Comparison of ENCODE assay signal across 1 cellular context in genomic region chr21:42040411-42041180, GRCh38.
TF ChIP-seq lines count a peak whose summit lies in the region.

No MANE protein-coding gene starts in this region.

TF ChIP-seq in Ishikawa, 13 proteins besides CTCF, POLR2A, EP300 and RAD21 (continued from another document):
- TF ChIP-seq, protein P1, sequence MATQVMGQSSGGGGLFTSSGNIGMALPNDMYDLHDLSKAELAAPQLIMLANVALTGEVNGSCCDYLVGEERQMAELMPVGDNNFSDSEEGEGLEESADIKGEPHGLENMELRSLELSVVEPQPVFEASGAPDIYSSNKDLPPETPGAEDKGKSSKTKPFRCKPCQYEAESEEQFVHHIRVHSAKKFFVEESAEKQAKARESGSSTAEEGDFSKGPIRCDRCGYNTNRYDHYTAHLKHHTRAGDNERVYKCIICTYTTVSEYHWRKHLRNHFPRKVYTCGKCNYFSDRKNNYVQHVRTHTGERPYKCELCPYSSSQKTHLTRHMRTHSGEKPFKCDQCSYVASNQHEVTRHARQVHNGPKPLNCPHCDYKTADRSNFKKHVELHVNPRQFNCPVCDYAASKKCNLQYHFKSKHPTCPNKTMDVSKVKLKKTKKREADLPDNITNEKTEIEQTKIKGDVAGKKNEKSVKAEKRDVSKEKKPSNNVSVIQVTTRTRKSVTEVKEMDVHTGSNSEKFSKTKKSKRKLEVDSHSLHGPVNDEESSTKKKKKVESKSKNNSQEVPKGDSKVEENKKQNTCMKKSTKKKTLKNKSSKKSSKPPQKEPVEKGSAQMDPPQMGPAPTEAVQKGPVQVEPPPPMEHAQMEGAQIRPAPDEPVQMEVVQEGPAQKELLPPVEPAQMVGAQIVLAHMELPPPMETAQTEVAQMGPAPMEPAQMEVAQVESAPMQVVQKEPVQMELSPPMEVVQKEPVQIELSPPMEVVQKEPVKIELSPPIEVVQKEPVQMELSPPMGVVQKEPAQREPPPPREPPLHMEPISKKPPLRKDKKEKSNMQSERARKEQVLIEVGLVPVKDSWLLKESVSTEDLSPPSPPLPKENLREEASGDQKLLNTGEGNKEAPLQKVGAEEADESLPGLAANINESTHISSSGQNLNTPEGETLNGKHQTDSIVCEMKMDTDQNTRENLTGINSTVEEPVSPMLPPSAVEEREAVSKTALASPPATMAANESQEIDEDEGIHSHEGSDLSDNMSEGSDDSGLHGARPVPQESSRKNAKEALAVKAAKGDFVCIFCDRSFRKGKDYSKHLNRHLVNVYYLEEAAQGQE (IDR thresholded peaks at IDR 0.05; ENCODE audit: low read depth) = no peak
